Comparison of ENCODE assay signal across 27 cellular contexts in the genomic region with DNA sequence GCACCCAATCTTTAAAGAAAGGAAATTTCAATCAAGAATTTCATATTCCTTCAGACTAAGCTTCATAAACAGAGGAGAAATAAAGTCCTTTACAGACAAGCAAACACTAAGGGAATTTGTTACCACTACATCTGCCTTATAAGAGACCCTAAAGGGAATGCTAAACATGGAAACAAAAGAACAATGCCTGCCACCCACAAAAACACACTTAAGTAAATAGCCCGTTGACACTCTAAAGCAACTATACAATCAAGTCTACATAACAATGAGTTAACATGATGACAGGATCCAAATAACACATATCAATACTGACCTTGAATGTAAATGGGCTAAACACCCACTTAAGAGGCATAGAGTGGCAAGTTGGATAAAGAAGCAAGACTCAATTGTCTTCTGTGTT.
"Had no signal": no experiment of that assay in that cellular context is flagged by ENCODE, and none has a peak within 500 bp of the region (broad histone marks: within the 10 kb centered on the region; RNA-seq: fewer than 3 reads in every experiment).

No MANE protein-coding gene starts in this region.

- H3K4me1 ChIP-seq: ascending aorta, breast epithelium, colonic mucosa, esophagus squamous epithelium, gastroesophageal sphincter, heart right ventricle had no signal

- ATAC-seq: activated naive CD4-positive, alpha-beta T cell treated with anti-CD3 and anti-CD28 coated beads, Interleukin-2, amount 50 U/mL, for 72 hours; activated T-cell treated with anti-CD3 and anti-CD28 coated beads, Interleukin-2, amount 50 U/mL, for 72 hours; gastroesophageal sphincter; heart right ventricle had no signal

- H3K4me3 ChIP-seq: ascending aorta, breast epithelium, cardiac muscle cell, colonic mucosa, esophagus squamous epithelium, gastroesophageal sphincter, heart right ventricle, hepatocyte had no signal

- H3K36me3 ChIP-seq: ascending aorta, breast epithelium, cardiac muscle cell, colonic mucosa, esophagus squamous epithelium, gastroesophageal sphincter, heart right ventricle had no signal

- H3K27me3 ChIP-seq: ascending aorta, breast epithelium, cardiac muscle cell, colonic mucosa, esophagus squamous epithelium, gastroesophageal sphincter, heart right ventricle, hepatocyte had no signal

- H3K27ac ChIP-seq: ascending aorta, breast epithelium, cardiac muscle cell, colonic mucosa, epithelial cell of prostate, esophagus squamous epithelium, gastroesophageal sphincter, heart right ventricle, hepatocyte had no signal

- H3K9me3 ChIP-seq: colonic mucosa had no signal

- DNase-seq: activated CD4-positive, alpha-beta memory T cell treated with anti-CD3 and anti-CD28 coated beads, Interleukin-2, amount 10 ng/mL, durations not matched to agents 7 days and 5 days; activated CD4-positive, alpha-beta T cell treated with anti-CD3 and anti-CD28 coated beads for 1 hour; activated CD4-positive, alpha-beta T cell treated with anti-CD3 and anti-CD28 coated beads for 4 hours; activated CD4-positive, alpha-beta T cell treated with anti-CD3 and anti-CD28 coated beads, Interleukin-2, amount 10 ng/mL, durations not matched to agents 7 days and 5 days; activated CD4-positive, alpha-beta T cell treated with anti-CD3 and anti-CD28 coated beads, Interleukin-2, amount 50 U/mL, for 4 hours; activated CD8-positive, alpha-beta memory T cell treated with anti-CD3 and anti-CD28 coated beads, Interleukin-2, amount 50 U/mL, for 48 hours; activated gamma-delta T cell; activated naive CD4-positive, alpha-beta T cell; activated naive CD4-positive, alpha-beta T cell treated with anti-CD3 and anti-CD28 coated beads, Interleukin-2, amount 10 ng/mL, durations not matched to agents 7 days and 5 days; activated naive CD8-positive, alpha-beta T cell treated with anti-CD3 and anti-CD28 coated beads, Interleukin-2, amount 10 ng/mL, durations not matched to agents 7 days and 5 days; activated T-cell treated with anti-CD3 and anti-CD28 coated beads for 4 hours; activated T-cell treated with anti-CD3 and anti-CD28 coated beads, Interleukin-2, amount 50 U/mL, for 24 hours; activated T-cell treated with anti-CD3 and anti-CD28 coated beads, Interleukin-2, amount 50 U/mL, for 72 hours; central memory CD4-positive, alpha-beta T cell; cerebellar nuclear complex; colonic mucosa; effector CD8-positive, alpha-beta T cell; esophagus squamous epithelium; foreskin melanocyte; heart right ventricle had no signal
